In genomic region chr18:2089416-2089815, GRCh38 we compare ENCODE assay signal across 26 cellular contexts.
DNase-seq lines count a peak whose midpoint lies in the region; ATAC-seq and TF ChIP-seq lines count a peak whose summit lies in the region.
"Had no signal": no experiment of that assay in that cellular context is flagged by ENCODE, and none has a peak within 500 bp of the region (broad histone marks: within the 10 kb centered on the region; RNA-seq: fewer than 3 reads in every experiment).

No MANE protein-coding gene starts in this region.

- H3K27ac Mint-ChIP-seq in endodermal cell, result peak overlapping the region; percentile 52
- no peak overlapping the region for H3K27ac Mint-ChIP-seq in H9
- H3K27ac Mint-ChIP-seq: GM23338, HFFc6 had no signal

- peak; percentile 72; the same call in 2 of the 3 replicates for ATAC-seq in DND-41 (ENCODE audit: insufficient read depth, low read depth)
- no peak for ATAC-seq in HG03521 (IDR thresholded peaks at IDR 0.05; ENCODE audit: unreplicated experiment)
- ATAC-seq: A549, GM23338, Panc1 had no signal

- H3K4me1 ChIP-seq in DND-41 (ENCODE audit: insufficient read depth, low read length), result 0 out of 2 replicates have a peak, but pooled peaks cover 9% of the 10 kb centered on the region
- H3K4me1 ChIP-seq in Loucy (ENCODE audit: insufficient read depth, low read length, poor library complexity, severe bottlenecking), result peaks cover 65% of the 10 kb centered on the region
- H3K4me1 ChIP-seq in endodermal cell (ENCODE audit: control insufficient read depth, insufficient read depth, low read length), result peaks cover 11% of the 10 kb centered on the region
- H3K4me1 ChIP-seq in H9 (ENCODE audit: insufficient read depth, low read length), result peaks cover 3% of the 10 kb centered on the region; the same call in 1 of the 2 replicates
- H3K4me1 ChIP-seq: A549, HAP-1 had no signal

- no peak overlapping the region for H2BK15ac ChIP-seq in H9 (ENCODE audit: low read depth, low read length)

- H3K4me1 Mint-ChIP-seq in endodermal cell (peaks cover 18% of the 10 kb centered on the region), H9 (peaks cover 10 to 11% of the 10 kb centered on the region in 2 experiments)

- H3K4me3 ChIP-seq in DND-41 (ENCODE audit: low read depth in 1 of 2, low read length in 2 of 2) (no peak overlapping the region), Loucy (ENCODE audit: low read length, poor library complexity, severe bottlenecking) (peak overlapping the region; percentile 73), endodermal cell (ENCODE audit: low read length) (no peak overlapping the region)
- H3K4me3 ChIP-seq: A549, GM23338, HAP-1 had no signal

- H3K9me3 Mint-ChIP-seq in endodermal cell (no peaks in the 10 kb centered on the region), H9 (no peaks in the 10 kb centered on the region)
- H3K9me3 Mint-ChIP-seq: CD14-positive monocyte; CD8-positive, alpha-beta memory T cell; GM23338; HFFc6 had no signal

- H3K36me3 Mint-ChIP-seq in endodermal cell (ENCODE audit: low read depth) (no peaks in the 10 kb centered on the region), H9 (ENCODE audit: insufficient read depth in 1 of 3, low read depth in 3 of 3) (no peaks in the 10 kb centered on the region)
- H3K36me3 Mint-ChIP-seq: CD14-positive monocyte; CD8-positive, alpha-beta memory T cell had no signal

- H3K79me2 ChIP-seq in DND-41 (ENCODE audit: insufficient read depth, low read length) (no peaks in the 10 kb centered on the region), Loucy (ENCODE audit: insufficient read depth, low read length) (peaks cover 24% of the 10 kb centered on the region), H9 (ENCODE audit: insufficient read depth, low read length) (no peaks in the 10 kb centered on the region; the same call in 1 of the 2 replicates)

- no peak overlapping the region for H3K23ac ChIP-seq in H9 (ENCODE audit: insufficient read length, low read depth, low read length)

- no peak overlapping the region for H3K4me3 Mint-ChIP-seq in endodermal cell
- H3K4me3 Mint-ChIP-seq in H9, result no peak overlapping the region
- H3K4me3 Mint-ChIP-seq: CD14-positive monocyte; CD8-positive, alpha-beta memory T cell; GM23338; HFFc6 had no signal

- H3K14ac ChIP-seq in H9 (ENCODE audit: insufficient read depth, low read length), result no peak overlapping the region

- H3K9me3 ChIP-seq in DND-41 (ENCODE audit: insufficient read depth, low read length, severe bottlenecking) (no peaks in the 10 kb centered on the region), Loucy (ENCODE audit: insufficient read depth, low read depth, low read length) (no peaks in the 10 kb centered on the region), endodermal cell (ENCODE audit: control insufficient read depth, low read length) (no peaks in the 10 kb centered on the region), H9 (ENCODE audit: control insufficient read depth, low read depth, low read length) (no peaks in the 10 kb centered on the region)
- H3K9me3 ChIP-seq: A549, HAP-1 had no signal

- H2AFZ ChIP-seq in DND-41 (ENCODE audit: low read depth, low read length), result no peak overlapping the region
- H2AFZ ChIP-seq in Loucy (ENCODE audit: low read length), result no peak overlapping the region
- H2AFZ ChIP-seq in H9 (ENCODE audit: low read length), result no peak overlapping the region
- H2AFZ ChIP-seq: GM23338 had no signal

- H4K91ac ChIP-seq in H9 (ENCODE audit: insufficient read length, low read depth, low read length), result no peak overlapping the region

- 50% methylated on average over 1 of the region's 2 CpGs; no CpG with 5 or more reads in 1 of the 2 experiments for WGBS in endodermal cell (ENCODE audit: insufficient coverage in 1 of 2, insufficient read length in 1 of 2), 2 experiments
- WGBS in H9 (ENCODE audit: extremely low coverage, insufficient read length, low lambda C conversion rate), result no CpG with 5 or more reads among the region's 2 CpGs

- H3T11ph ChIP-seq in H9 (ENCODE audit: low read length), result no peak overlapping the region

- H2BK120ac ChIP-seq in H9 (ENCODE audit: low read depth, low read length, poor library complexity, severe bottlenecking), result no peak overlapping the region

- no peak overlapping the region for H3K56ac ChIP-seq in H9 (ENCODE audit: insufficient read length, low read depth, low read length)

- H3K9me2 ChIP-seq in Loucy (replicated peaks; ENCODE audit: low read depth, low read length), result no peaks in the 10 kb centered on the region

- H2BK5ac ChIP-seq in H9 (ENCODE audit: insufficient read length, low read length), result no peak overlapping the region

- DNase-seq in DND-41, result peak; percentile 27
- no peak for DNase-seq in endodermal cell
- no peak for DNase-seq in activated gamma-delta T cell (lab: John Stamatoyannopoulos, UW)
- no peak for DNase-seq in amygdala (lab: John Stamatoyannopoulos, UW)
- DNase-seq in H9, result no peak
- DNase-seq: Calu3; CD8-positive, alpha-beta memory T cell; DMS79 treated with DMSO at 0.1 percent for 48 hours; HFFc6; IMR-90; NCI-H1092; NCI-H1417 treated with DMSO at 0.1 percent for 48 hours; NCI-H1694 treated with DMSO at 0.1 percent for 48 hours; NCI-H2081; NCI-H226; NCI-H510A; NCI-H69; SHP77 treated with DMSO at 0.1 percent for 48 hours had no signal

- no peak overlapping the region for H3K9ac ChIP-seq in DND-41 (ENCODE audit: low read depth, low read length)
- peak overlapping the region; percentile 76 for H3K9ac ChIP-seq in Loucy (ENCODE audit: low read depth, low read length, poor library complexity, severe bottlenecking)
- no peak overlapping the region for H3K9ac ChIP-seq in endodermal cell (ENCODE audit: extremely low read depth, low read length, poor library complexity, severe bottlenecking)
- no peak overlapping the region for H3K9ac ChIP-seq in H9 (ENCODE audit: extremely low read depth, insufficient read length, low read length)
- H3K9ac ChIP-seq: KMS-11 had no signal

- no peaks in the 10 kb centered on the region for H3K27me3 Mint-ChIP-seq in endodermal cell (ENCODE audit: insufficient read depth)
- H3K27me3 Mint-ChIP-seq in H9 (ENCODE audit: low read depth), result no peaks in the 10 kb centered on the region

- no peak overlapping the region for H4K8ac ChIP-seq in H9 (replicated peaks; ENCODE audit: insufficient read length, low read depth, low read length)

- no peak overlapping the region for H2AK5ac ChIP-seq in H9 (ENCODE audit: insufficient read length, low read length)

- H3K27ac ChIP-seq in DND-41 (ENCODE audit: low read length) (no peak overlapping the region), endodermal cell (ENCODE audit: low read depth, low read length) (no peak overlapping the region), H9 (ENCODE audit: insufficient read length, low read depth, low read length) (no peak overlapping the region)
- H3K27ac ChIP-seq: A549, KMS-11 had no signal

- H3F3A ChIP-seq in Loucy (ENCODE audit: low read depth), result peaks cover 2% of the 10 kb centered on the region; the same call in 1 of the 2 replicates

- H4K20me1 ChIP-seq in DND-41 (ENCODE audit: insufficient read depth, low read length), result no peaks in the 10 kb centered on the region
- no peaks in the 10 kb centered on the region for H4K20me1 ChIP-seq in Loucy (ENCODE audit: insufficient read depth, low read length, poor library complexity, severe bottlenecking)
- no peaks in the 10 kb centered on the region for H4K20me1 ChIP-seq in H9 (ENCODE audit: control insufficient read depth, insufficient read depth, insufficient read length)

- H3K4me2 ChIP-seq in DND-41 (ENCODE audit: insufficient read depth, low read length) (no peak overlapping the region), Loucy (ENCODE audit: low read depth, low read length, poor library complexity, severe bottlenecking) (peak overlapping the region; percentile 83), H9 (ENCODE audit: insufficient read depth, insufficient read length, low read length) (no peak overlapping the region)
- H3K4me2 ChIP-seq: A549, GM23338, KMS-11 had no signal

- H3K18ac ChIP-seq in H9 (ENCODE audit: insufficient read length, low read depth, low read length), result no peak overlapping the region

- no peak for TF ChIP-seq CTCF in DND-41 (IDR thresholded peaks at IDR 0.05; ENCODE audit: borderline replicate concordance, extremely low read depth, low read length, poor library complexity, severe bottlenecking)
- no peak for TF ChIP-seq CTCF in Loucy (conservative IDR thresholded peaks at IDR 0.05; ENCODE audit: low read length)
- no peak for TF ChIP-seq CTCF in endodermal cell (conservative IDR thresholded peaks at IDR 0.05)
- no peak for TF ChIP-seq CTCF in H9 (conservative IDR thresholded peaks at IDR 0.05)

- H3K4ac ChIP-seq in H9 (ENCODE audit: low read depth, low read length), result no peak overlapping the region

- no peaks in the 10 kb centered on the region for H3K23me2 ChIP-seq in H9 (ENCODE audit: insufficient read length, low read depth, low read length, poor library complexity, severe bottlenecking)

- H3K79me1 ChIP-seq in H9 (ENCODE audit: insufficient read depth, low read depth, low read length, poor library complexity, severe bottlenecking), result no peaks in the 10 kb centered on the region

- H3K27me3 ChIP-seq in DND-41 (ENCODE audit: insufficient read depth, low read length, poor library complexity) (peaks cover 3% of the 10 kb centered on the region), Loucy (ENCODE audit: insufficient read depth, low read length, poor library complexity, severe bottlenecking) (no peaks in the 10 kb centered on the region), endodermal cell (ENCODE audit: control insufficient read depth, insufficient read depth, low read length, poor library complexity, severe bottlenecking) (no peaks in the 10 kb centered on the region), H9 (ENCODE audit: insufficient read depth, low read length) (no peaks in the 10 kb centered on the region)

- no peak overlapping the region for H4K5ac ChIP-seq in H9 (ENCODE audit: insufficient read length, low read depth, low read length)

- no peak overlapping the region for H2BK12ac ChIP-seq in H9 (ENCODE audit: insufficient read length, low read depth, low read length)

- no peak overlapping the region for H2BK20ac ChIP-seq in H9 (ENCODE audit: low read depth, low read length, poor library complexity, severe bottlenecking)

- H3K36me3 ChIP-seq in DND-41 (ENCODE audit: insufficient read depth, low read length) (no peaks in the 10 kb centered on the region), Loucy (ENCODE audit: insufficient read depth, low read length) (no peaks in the 10 kb centered on the region), endodermal cell (ENCODE audit: control insufficient read depth, insufficient read depth, low read length) (no peaks in the 10 kb centered on the region)
- H3K36me3 ChIP-seq: HAP-1 had no signal
